In genomic region chr9:124835026-124835501, GRCh38 we compare ENCODE assay signal across 7 cellular contexts. TPM values are rescaled to one million over a fixed set of nuclear protein-coding genes. Genes with fewer than 3 reads are reported as not detected.
DNase-seq lines count a peak whose midpoint lies in the region; ATAC-seq, FAIRE-seq and TF ChIP-seq lines count a peak whose summit lies in the region.
"Had no signal": no experiment of that assay in that cellular context is flagged by ENCODE, and none has a peak within 500 bp of the region (broad histone marks: within the 10 kb centered on the region; RNA-seq: fewer than 3 reads in every experiment).

No MANE protein-coding gene starts in this region.

- DNase-seq in DMS79 treated with DMSO at 0.1 percent for 48 hours (lab: John Stamatoyannopoulos, UW) (peak; percentile 78), SHP77 (lab: John Stamatoyannopoulos, UW) (peak; percentile 69 to 80), left colon (peak; percentile 61 to 74), iPS-NIHi11 (ENCODE audit: low spot score) (no peak), GM12892 (ENCODE audit: insufficient read length) (no peak)
- no peak for DNase-seq in activated CD8-positive, alpha-beta memory T cell treated with anti-CD3 and anti-CD28 coated beads, Interleukin-2, amount 50 U/mL, for 48 hours

- intact Hi-C loops in left colon (cut with DNase I, micrococcal nuclease) = no loop called here

- TF ChIP-seq POLR2A in GM12892 (IDR thresholded peaks at IDR 0.05; ENCODE audit: low read depth, low read length) = no peak

- no peak for FAIRE-seq in GM12892 (lab: Jason Lieb, UNC)

- ATAC-seq in left colon = peak; percentile 75

RNA-seq across cellular contexts. Expression of gene WDR38, which starts 18.2 kb away (rescaled TPM):
- total RNA-seq in left colon = not detected
- polyA plus RNA-seq in GM12892 (2012; ENCODE audit: missing spikeins) = 0.34 TPM
- total RNA-seq: lower leg skin had no signal

RNA-seq across cellular contexts. Expression of gene RPL35, which starts 26.7 kb away (rescaled TPM):
- total RNA-seq in left colon = 100 to 1,000 TPM; 771 to 811 TPM
- polyA plus RNA-seq in GM12892 (2012; ENCODE audit: missing spikeins) = 7,172 TPM

RNA-seq across cellular contexts. Expression of gene ARPC5L, which starts 26.9 kb away (rescaled TPM):
- 10 to 100 TPM; 43.4 to 51.6 TPM for total RNA-seq in left colon
- polyA plus RNA-seq in GM12892 (2012; ENCODE audit: missing spikeins) = 79.6 TPM

RNA-seq across cellular contexts. Expression of gene OLFML2A, which starts 58.1 kb away (rescaled TPM):
- total RNA-seq in left colon = 10 to 100 TPM in 1 of 2 donors, 1 to 10 TPM in 1; 3.3 to 12.7 TPM
- 1.6 TPM for polyA plus RNA-seq in GM12892 (2012; ENCODE audit: missing spikeins)

Comparison
In these comparisons a context has a peak if more than half of its experiments do, and no peak if none do; other contexts are left out.
1. DNase-seq: peak in DMS79 treated with DMSO at 0.1 percent for 48 hours (single experiment), SHP77 (2 of 2) and left colon (2 of 2); none in activated CD8-positive, alpha-beta memory T cell treated with anti-CD3 and anti-CD28 coated beads, Interleukin-2, amount 50 U/mL, for 48 hours (single experiment), iPS-NIHi11 (single experiment) and GM12892 (single experiment).